Comparison of ENCODE assay signal across 8 cellular contexts in genomic region chr12:546920-547845, GRCh38.
A peak's percentile ranks its signal among the peaks of the same experiment; 100 is the strongest.
DNase-seq lines count a peak whose midpoint lies in the region; ATAC-seq, FAIRE-seq and TF ChIP-seq lines count a peak whose summit lies in the region.

No MANE protein-coding gene starts in this region.

- TF ChIP-seq POLR2A in H54 (IDR thresholded peaks at IDR 0.05; ENCODE audit: low read depth, low read length) = no peak

- FAIRE-seq in H54 (lab: Jason Lieb, UNC) = no peak

- H3K4me1 Mint-ChIP-seq in endothelial cell (ENCODE audit: unreplicated experiment) = peaks cover 25% of the 10 kb centered on the region

- peak overlapping the region; percentile 36 for H3K27ac Mint-ChIP-seq in endothelial cell (ENCODE audit: unreplicated experiment)

- no peaks in the 10 kb centered on the region for H3K9me3 Mint-ChIP-seq in endothelial cell (ENCODE audit: unreplicated experiment)

- TF ChIP-seq CTCF in endothelial cell (IDR thresholded peaks at IDR 0.05; ENCODE audit: unreplicated experiment) = peak; percentile 99

- DNase-seq in C1 segment of cervical spinal cord (lab: John Stamatoyannopoulos, UW) (peak in 11 of 14 donors; percentile 15 to 74 (median 35)), H54 (ENCODE audit: insufficient read length, low spot score) (peak; percentile 86), NCI-H82 (lab: John Stamatoyannopoulos, UW) (peak; percentile 74), endothelial cell (ENCODE audit: low spot score) (peak; percentile 87), myocyte (ENCODE audit: low read depth) (peak; percentile 77)
- DNase-seq in activated CD8-positive, alpha-beta memory T cell treated with anti-CD3 and anti-CD28 coated beads for 4 hours (ENCODE audit: low read depth in 2 of 2) = peak; percentile 25 to 44
- DNase-seq in stimulated activated CD8-positive, alpha-beta memory T cell treated with anti-CD3 and anti-CD28 coated beads, Interleukin-7, amount 100 ng/mL, for 1 hour (ENCODE audit: low read depth in 2 of 2) = peak; percentile 46 to 49

- ATAC-seq in HG03159 (IDR thresholded peaks at IDR 0.05; ENCODE audit: unreplicated experiment) = no peak

- H3K4me3 Mint-ChIP-seq in endothelial cell (ENCODE audit: unreplicated experiment) = peak overlapping the region; percentile 31

- peaks cover 14% of the 10 kb centered on the region for H3K27me3 Mint-ChIP-seq in endothelial cell (ENCODE audit: unreplicated experiment)

- H3K36me3 Mint-ChIP-seq in endothelial cell (ENCODE audit: low read depth, unreplicated experiment) = peaks cover 12% of the 10 kb centered on the region

Comparison
In these comparisons a context has a peak if more than half of its experiments do, and no peak if none do; other contexts are left out.
1. DNase-seq: peak in every context shown above with its lines; median percentile 87 in endothelial cell; 86 in H54; 77 in myocyte; 74 in NCI-H82; 48 in stimulated activated CD8-positive, alpha-beta memory T cell treated with anti-CD3 and anti-CD28 coated beads, Interleukin-7, amount 100 ng/mL, for 1 hour; 35 in C1 segment of cervical spinal cord; 34 in activated CD8-positive, alpha-beta memory T cell treated with anti-CD3 and anti-CD28 coated beads for 4 hours.